ENCODE assay signal across 25 cellular contexts in the genomic region with DNA sequence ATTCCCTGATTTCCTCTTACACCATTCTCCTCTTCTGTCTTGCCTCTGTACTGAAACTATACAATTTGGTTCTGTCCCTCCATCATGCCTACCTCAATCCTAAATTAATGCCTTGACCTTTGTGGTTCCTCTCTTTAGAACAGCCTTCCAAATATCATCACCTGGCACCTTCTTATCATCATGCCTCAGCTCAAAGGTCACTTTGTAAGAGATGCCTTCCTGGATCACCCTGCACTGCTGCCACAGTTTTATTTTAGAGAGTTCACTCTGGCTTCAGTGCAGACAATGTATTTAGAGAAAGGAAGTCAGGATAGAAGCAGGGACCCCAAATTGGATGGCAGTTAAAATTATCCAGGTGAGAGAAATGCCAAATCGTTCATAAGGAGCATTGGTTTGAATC.
DNase-seq lines count a peak whose midpoint lies in the region; ATAC-seq and TF ChIP-seq lines count a peak whose summit lies in the region.
"Had no signal": no experiment of that assay in that cellular context is flagged by ENCODE, and none has a peak within 500 bp of the region (broad histone marks: within the 10 kb centered on the region; RNA-seq: fewer than 3 reads in every experiment).

No MANE protein-coding gene starts in this region.

- H3K27me3 ChIP-seq in cardiac muscle cell (no peaks in the 10 kb centered on the region), heart right ventricle (no peaks in the 10 kb centered on the region)
- H3K27me3 ChIP-seq: BE2C, BLaER1 had no signal

- no peaks in the 10 kb centered on the region for H3K9me3 ChIP-seq in cardiac muscle cell (ENCODE audit: low read depth)
- H3K9me3 ChIP-seq in heart right ventricle: no peaks in the 10 kb centered on the region
- H3K9me3 ChIP-seq: BE2C, BLaER1 had no signal

- H3K4me3 ChIP-seq in cardiac muscle cell (no peak overlapping the region), heart right ventricle (no peak overlapping the region)
- H3K4me3 ChIP-seq: A549, BLaER1, GM12878 had no signal

- whole genome bisulfite sequencing in heart right ventricle, 2 donors: 34 to 42% methylated on average over 1 of the region's 1 CpG

- H3K36me3 ChIP-seq in cardiac muscle cell (no peaks in the 10 kb centered on the region), heart right ventricle (no peaks in the 10 kb centered on the region)
- H3K36me3 ChIP-seq: BE2C, BLaER1 had no signal

- ATAC-seq in Right ventricle myocardium inferior: peak; percentile 93
- ATAC-seq in heart right ventricle: peak in 6 of 8 donors; percentile 81 to 97 (median 94)
- ATAC-seq in left ventricle myocardium superior: peak; percentile 96
- no peak for ATAC-seq in HG03196 (IDR thresholded peaks at IDR 0.05; ENCODE audit: unreplicated experiment)
- ATAC-seq: A549, GM12878 had no signal

- H3K27ac ChIP-seq in cardiac muscle cell (peak overlapping the region; percentile 72), heart right ventricle (peak overlapping the region in 8 of 10 donors; percentile 16 to 72 (median 50))
- H3K27ac ChIP-seq: 22Rv1, A549, BLaER1 had no signal

- no peak for DNase-seq in Right ventricle myocardium inferior (ENCODE audit: missing footprints)
- no peak for DNase-seq in cardiac septum (ENCODE audit: low spot score)
- peak in 1 of 2 donors; percentile 69 for DNase-seq in cardiac muscle cell (ENCODE audit: low read depth in 1 of 2, low spot score in 1 of 2)
- peak in 1 of 2 donors; percentile 8 for DNase-seq in heart right ventricle
- no peak for DNase-seq in left ventricle myocardium superior
- no peak for DNase-seq in Ammon's horn (ENCODE audit: low spot score)
- DNase-seq in KG1 (lab: John Stamatoyannopoulos, UW): no peak
- DNase-seq: AML-193; BE2C; CD4-positive, alpha-beta memory T cell; CD4-positive, CD25-positive, alpha-beta regulatory T cell; CD8-positive, alpha-beta memory T cell; COR-L47; DMS 273 treated with DMSO at 0.1 percent for 48 hours; DMS153; DMS53; DMS79; DND-41; EL; GDM1 had no signal

- intact Hi-C loops in Right ventricle myocardium inferior (cut with DNase I) (no loop called here), cardiac septum (cut with DNase I) (no loop called here), heart right ventricle (cut with DNase I) (no loop called here), left ventricle myocardium superior (cut with micrococcal nuclease) (no loop called here)

- H3K4me1 ChIP-seq in cardiac muscle cell (ENCODE audit: low read depth) (peaks cover 65% of the 10 kb centered on the region), heart right ventricle (peaks cover 0 to 6% (median 0%) of the 10 kb centered on the region in 9 donors)
- H3K4me1 ChIP-seq: A549, BE2C had no signal

- TF ChIP-seq CTCF in cardiac muscle cell (IDR thresholded peaks at IDR 0.05; ENCODE audit: low read depth, low read length) (no peak), heart right ventricle (IDR thresholded peaks at IDR 0.05) (no peak)
